1 cellular context compared by ENCODE assay signal in the genomic region with DNA sequence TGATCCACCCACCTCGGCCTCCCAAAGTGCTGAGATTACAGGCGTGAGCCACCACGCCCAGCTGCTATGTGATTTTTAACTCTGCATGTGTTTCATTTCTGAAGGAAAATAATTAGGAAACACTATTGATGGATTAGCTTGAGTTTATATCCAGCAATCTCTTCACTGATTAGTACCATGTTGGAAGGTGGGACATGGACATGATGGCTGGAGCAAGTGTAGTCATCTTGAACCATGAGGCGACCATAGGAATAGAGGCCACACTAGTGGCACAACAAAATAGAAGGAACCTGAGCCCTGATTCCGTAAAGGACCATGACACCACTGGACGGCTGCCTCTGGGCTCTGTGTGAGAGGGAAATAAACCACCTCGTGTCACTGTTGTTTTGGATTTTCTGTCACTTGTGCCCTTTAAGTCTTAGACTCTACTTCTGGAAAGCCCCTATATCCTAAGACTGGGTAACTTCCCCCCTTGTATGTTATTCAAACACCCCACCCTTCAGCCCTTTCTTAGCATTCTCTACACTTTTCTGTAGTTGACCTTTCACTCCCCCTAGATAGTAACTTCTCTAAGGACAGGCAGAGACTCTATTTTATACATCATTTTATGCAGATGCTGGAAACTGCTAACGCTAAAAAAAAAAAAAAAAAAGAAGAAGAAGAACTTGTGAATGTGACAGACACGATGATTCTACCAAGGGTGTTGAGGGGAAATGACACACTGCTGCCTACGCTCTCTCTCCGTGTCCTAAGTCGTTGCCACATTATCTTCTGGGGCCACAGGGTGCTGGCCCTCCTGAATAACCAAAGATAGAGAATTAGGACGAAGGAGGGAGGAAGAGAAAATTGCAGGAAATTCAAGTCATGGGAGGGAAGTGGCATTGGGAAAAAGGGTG.
TF ChIP-seq lines count a peak whose summit lies in the region.

No MANE protein-coding gene starts in this region.

TF ChIP-seq in K562, 482 proteins besides CTCF, POLR2A, EP300 and RAD21 (continued from another document and continues in another):
- TF ChIP-seq, protein P1, sequence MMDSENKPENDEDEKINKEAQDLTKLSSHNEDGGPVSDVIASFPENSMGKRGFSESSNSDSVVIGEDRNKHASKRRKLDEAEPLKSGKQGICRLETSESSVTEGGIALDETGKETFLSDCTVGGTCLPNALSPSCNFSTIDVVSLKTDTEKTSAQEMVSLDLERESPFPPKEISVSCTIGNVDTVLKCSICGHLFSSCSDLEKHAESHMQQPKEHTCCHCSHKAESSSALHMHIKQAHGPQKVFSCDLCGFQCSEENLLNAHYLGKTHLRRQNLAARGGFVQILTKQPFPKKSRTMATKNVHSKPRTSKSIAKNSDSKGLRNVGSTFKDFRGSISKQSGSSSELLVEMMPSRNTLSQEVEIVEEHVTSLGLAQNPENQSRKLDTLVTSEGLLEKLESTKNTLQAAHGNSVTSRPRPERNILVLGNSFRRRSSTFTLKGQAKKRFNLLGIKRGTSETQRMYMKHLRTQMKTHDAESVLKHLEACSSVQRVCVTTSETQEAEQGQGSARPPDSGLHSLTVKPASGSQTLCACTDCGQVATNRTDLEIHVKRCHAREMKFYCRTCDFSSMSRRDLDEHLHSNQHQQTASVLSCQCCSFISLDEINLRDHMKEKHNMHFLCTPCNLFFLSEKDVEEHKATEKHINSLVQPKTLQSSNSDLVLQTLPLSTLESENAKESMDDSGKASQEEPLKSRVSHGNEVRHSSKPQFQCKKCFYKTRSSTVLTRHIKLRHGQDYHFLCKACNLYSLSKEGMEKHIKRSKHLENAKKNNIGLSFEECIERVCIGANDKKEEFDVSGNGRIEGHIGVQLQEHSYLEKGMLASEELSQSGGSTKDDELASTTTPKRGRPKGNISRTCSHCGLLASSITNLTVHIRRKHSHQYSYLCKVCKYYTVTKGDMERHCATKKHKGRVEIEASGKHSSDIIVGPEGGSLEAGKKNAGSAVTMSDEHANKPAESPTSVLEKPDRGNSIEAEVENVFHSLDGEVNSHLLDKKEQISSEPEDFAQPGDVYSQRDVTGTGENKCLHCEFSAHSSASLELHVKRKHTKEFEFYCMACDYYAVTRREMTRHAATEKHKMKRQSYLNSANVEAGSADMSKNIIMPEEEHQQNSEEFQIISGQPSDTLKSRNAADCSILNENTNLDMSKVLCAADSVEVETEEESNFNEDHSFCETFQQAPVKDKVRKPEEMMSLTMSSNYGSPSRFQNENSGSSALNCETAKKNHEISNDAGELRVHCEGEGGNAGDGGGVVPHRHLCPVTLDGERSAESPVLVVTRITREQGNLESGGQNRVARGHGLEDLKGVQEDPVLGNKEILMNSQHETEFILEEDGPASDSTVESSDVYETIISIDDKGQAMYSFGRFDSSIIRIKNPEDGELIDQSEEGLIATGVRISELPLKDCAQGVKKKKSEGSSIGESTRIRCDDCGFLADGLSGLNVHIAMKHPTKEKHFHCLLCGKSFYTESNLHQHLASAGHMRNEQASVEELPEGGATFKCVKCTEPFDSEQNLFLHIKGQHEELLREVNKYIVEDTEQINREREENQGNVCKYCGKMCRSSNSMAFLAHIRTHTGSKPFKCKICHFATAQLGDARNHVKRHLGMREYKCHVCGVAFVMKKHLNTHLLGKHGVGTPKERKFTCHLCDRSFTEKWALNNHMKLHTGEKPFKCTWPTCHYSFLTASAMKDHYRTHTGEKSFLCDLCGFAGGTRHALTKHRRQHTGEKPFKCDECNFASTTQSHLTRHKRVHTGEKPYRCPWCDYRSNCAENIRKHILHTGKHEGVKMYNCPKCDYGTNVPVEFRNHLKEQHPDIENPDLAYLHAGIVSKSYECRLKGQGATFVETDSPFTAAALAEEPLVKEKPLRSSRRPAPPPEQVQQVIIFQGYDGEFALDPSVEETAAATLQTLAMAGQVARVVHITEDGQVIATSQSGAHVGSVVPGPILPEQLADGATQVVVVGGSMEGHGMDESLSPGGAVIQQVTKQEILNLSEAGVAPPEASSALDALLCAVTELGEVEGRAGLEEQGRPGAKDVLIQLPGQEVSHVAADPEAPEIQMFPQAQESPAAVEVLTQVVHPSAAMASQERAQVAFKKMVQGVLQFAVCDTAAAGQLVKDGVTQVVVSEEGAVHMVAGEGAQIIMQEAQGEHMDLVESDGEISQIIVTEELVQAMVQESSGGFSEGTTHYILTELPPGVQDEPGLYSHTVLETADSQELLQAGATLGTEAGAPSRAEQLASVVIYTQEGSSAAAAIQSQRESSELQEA (IDR thresholded peaks at IDR 0.05; ENCODE audit: low read depth), result no peak
- TF ChIP-seq ZFP91 (CRISPR knock-in tag; IDR thresholded peaks at IDR 0.05) (no peak), CHD1 (IDR thresholded peaks at IDR 0.05; ENCODE audit: low read length) (no peak), ESRRA (IDR thresholded peaks at IDR 0.05; ENCODE audit: borderline replicate concordance, low read depth) (no peak), ZFP1 (CRISPR knock-in tag; IDR thresholded peaks at IDR 0.05) (no peak), CREB3 (tag; conservative IDR thresholded peaks at IDR 0.05; ENCODE audit: low read depth) (no peak), FUS (optimal IDR thresholded peaks at IDR 0.05; ENCODE audit: low read depth, low read length) (no peak), IFI16 (CRISPR knock-in tag; IDR thresholded peaks at IDR 0.05) (no peak), ELF4 (CRISPR knock-in tag; IDR thresholded peaks at IDR 0.05) (no peak), NR4A1 (CRISPR knock-in tag; IDR thresholded peaks at IDR 0.05) (no peak), NR4A1 (tag; IDR thresholded peaks at IDR 0.05) (no peak), SMAD1 (IDR thresholded peaks at IDR 0.05; ENCODE audit: low read depth, low read length, partially characterized antibody) (no peak), HEY1 (CRISPR knock-in tag; IDR thresholded peaks at IDR 0.05; ENCODE audit: borderline replicate concordance) (no peak), DNMT1 (IDR thresholded peaks at IDR 0.05) (no peak), ZNF274 (IDR thresholded peaks at IDR 0.05; ENCODE audit: borderline replicate concordance, low read depth, low read length) (no peak), ZNF217 (CRISPR knock-in tag; IDR thresholded peaks at IDR 0.05) (no peak), TFE3 (CRISPR knock-in tag; IDR thresholded peaks at IDR 0.05) (no peak), E2F1 (CRISPR knock-in tag; IDR thresholded peaks at IDR 0.05) (no peak), KHSRP (IDR thresholded peaks at IDR 0.05) (no peak), IRF2 (CRISPR knock-in tag; IDR thresholded peaks at IDR 0.05) (no peak), PML (IDR thresholded peaks at IDR 0.05; ENCODE audit: low read length) (peak; percentile 73)
- TF ChIP-seq, protein P2, sequence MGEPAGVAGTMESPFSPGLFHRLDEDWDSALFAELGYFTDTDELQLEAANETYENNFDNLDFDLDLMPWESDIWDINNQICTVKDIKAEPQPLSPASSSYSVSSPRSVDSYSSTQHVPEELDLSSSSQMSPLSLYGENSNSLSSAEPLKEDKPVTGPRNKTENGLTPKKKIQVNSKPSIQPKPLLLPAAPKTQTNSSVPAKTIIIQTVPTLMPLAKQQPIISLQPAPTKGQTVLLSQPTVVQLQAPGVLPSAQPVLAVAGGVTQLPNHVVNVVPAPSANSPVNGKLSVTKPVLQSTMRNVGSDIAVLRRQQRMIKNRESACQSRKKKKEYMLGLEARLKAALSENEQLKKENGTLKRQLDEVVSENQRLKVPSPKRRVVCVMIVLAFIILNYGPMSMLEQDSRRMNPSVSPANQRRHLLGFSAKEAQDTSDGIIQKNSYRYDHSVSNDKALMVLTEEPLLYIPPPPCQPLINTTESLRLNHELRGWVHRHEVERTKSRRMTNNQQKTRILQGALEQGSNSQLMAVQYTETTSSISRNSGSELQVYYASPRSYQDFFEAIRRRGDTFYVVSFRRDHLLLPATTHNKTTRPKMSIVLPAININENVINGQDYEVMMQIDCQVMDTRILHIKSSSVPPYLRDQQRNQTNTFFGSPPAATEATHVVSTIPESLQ (CRISPR knock-in tag; IDR thresholded peaks at IDR 0.05), result no peak
- TF ChIP-seq, protein P3, sequence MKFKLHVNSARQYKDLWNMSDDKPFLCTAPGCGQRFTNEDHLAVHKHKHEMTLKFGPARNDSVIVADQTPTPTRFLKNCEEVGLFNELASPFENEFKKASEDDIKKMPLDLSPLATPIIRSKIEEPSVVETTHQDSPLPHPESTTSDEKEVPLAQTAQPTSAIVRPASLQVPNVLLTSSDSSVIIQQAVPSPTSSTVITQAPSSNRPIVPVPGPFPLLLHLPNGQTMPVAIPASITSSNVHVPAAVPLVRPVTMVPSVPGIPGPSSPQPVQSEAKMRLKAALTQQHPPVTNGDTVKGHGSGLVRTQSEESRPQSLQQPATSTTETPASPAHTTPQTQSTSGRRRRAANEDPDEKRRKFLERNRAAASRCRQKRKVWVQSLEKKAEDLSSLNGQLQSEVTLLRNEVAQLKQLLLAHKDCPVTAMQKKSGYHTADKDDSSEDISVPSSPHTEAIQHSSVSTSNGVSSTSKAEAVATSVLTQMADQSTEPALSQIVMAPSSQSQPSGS (CRISPR knock-in tag; IDR thresholded peaks at IDR 0.05), result no peak
- TF ChIP-seq, protein P4, sequence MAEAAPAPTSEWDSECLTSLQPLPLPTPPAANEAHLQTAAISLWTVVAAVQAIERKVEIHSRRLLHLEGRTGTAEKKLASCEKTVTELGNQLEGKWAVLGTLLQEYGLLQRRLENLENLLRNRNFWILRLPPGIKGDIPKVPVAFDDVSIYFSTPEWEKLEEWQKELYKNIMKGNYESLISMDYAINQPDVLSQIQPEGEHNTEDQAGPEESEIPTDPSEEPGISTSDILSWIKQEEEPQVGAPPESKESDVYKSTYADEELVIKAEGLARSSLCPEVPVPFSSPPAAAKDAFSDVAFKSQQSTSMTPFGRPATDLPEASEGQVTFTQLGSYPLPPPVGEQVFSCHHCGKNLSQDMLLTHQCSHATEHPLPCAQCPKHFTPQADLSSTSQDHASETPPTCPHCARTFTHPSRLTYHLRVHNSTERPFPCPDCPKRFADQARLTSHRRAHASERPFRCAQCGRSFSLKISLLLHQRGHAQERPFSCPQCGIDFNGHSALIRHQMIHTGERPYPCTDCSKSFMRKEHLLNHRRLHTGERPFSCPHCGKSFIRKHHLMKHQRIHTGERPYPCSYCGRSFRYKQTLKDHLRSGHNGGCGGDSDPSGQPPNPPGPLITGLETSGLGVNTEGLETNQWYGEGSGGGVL (CRISPR knock-in tag; IDR thresholded peaks at IDR 0.05), result no peak
- TF ChIP-seq, protein P5, sequence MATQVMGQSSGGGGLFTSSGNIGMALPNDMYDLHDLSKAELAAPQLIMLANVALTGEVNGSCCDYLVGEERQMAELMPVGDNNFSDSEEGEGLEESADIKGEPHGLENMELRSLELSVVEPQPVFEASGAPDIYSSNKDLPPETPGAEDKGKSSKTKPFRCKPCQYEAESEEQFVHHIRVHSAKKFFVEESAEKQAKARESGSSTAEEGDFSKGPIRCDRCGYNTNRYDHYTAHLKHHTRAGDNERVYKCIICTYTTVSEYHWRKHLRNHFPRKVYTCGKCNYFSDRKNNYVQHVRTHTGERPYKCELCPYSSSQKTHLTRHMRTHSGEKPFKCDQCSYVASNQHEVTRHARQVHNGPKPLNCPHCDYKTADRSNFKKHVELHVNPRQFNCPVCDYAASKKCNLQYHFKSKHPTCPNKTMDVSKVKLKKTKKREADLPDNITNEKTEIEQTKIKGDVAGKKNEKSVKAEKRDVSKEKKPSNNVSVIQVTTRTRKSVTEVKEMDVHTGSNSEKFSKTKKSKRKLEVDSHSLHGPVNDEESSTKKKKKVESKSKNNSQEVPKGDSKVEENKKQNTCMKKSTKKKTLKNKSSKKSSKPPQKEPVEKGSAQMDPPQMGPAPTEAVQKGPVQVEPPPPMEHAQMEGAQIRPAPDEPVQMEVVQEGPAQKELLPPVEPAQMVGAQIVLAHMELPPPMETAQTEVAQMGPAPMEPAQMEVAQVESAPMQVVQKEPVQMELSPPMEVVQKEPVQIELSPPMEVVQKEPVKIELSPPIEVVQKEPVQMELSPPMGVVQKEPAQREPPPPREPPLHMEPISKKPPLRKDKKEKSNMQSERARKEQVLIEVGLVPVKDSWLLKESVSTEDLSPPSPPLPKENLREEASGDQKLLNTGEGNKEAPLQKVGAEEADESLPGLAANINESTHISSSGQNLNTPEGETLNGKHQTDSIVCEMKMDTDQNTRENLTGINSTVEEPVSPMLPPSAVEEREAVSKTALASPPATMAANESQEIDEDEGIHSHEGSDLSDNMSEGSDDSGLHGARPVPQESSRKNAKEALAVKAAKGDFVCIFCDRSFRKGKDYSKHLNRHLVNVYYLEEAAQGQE (CRISPR knock-in tag; IDR thresholded peaks at IDR 0.05; ENCODE audit: low read depth), result no peak
